15 cellular contexts compared by ENCODE assay signal in genomic region chr20:33298391-33298790, GRCh38. TPM values are rescaled to one million over a fixed set of nuclear protein-coding genes. Genes with fewer than 3 reads are reported as not detected.
DNase-seq lines count a peak whose midpoint lies in the region; ATAC-seq and TF ChIP-seq lines count a peak whose summit lies in the region.
"Had no signal": no experiment of that assay in that cellular context is flagged by ENCODE, and none has a peak within 500 bp of the region (broad histone marks: within the 10 kb centered on the region; RNA-seq: fewer than 3 reads in every experiment).

No MANE protein-coding gene starts in this region.

- POLR2A ChIA-PET in SK-N-SH (lab: Yijun Ruan, JAX), result no interaction called here

- TF ChIP-seq CTCF in SK-N-SH (IDR thresholded peaks at IDR 0.05) (no peak), foreskin keratinocyte (conservative IDR thresholded peaks at IDR 0.05) (no peak), ascending aorta (IDR thresholded peaks at IDR 0.05) (no peak)

- TF ChIP-seq RAD21 in SK-N-SH (IDR thresholded peaks at IDR 0.05; ENCODE audit: low read length), result no peak

- intact Hi-C loops in ascending aorta (cut with DNase I), result loop anchor here (10.0 kb wide), 1 partner anchor 394 kb away; no protein-coding TSS in a partner anchor

- TF ChIP-seq EP300 in SK-N-SH (IDR thresholded peaks at IDR 0.05; ENCODE audit: borderline replicate concordance in 1 of 2, low read depth in 1 of 2, low read length in 1 of 2), result no peak

- no peak overlapping the region for H3K9ac ChIP-seq in SK-N-SH

- WGBS in SK-N-SH (ENCODE audit: low lambda C conversion rate), result 45% methylated on average over 11 of the region's 11 CpGs

- CTCF ChIA-PET in SK-N-SH (lab: Yijun Ruan, JAX), result interaction anchor here (0.6 to 2.6 kb wide), 15 partner anchors 11 to 402 kb away, joined by 3 to 35 read pairs (median 5); no protein-coding TSS in a partner anchor

- H3K27ac ChIP-seq in SK-N-SH (ENCODE audit: low read depth in 2 of 2, low read length in 1 of 2), result no peak overlapping the region
- H3K27ac ChIP-seq in foreskin keratinocyte, result no peak overlapping the region
- no peak overlapping the region for H3K27ac ChIP-seq in ascending aorta

- H3K4me3 ChIP-seq in SK-N-SH (ENCODE audit: low read depth in 2 of 2, low read length in 1 of 2) (no peak overlapping the region; a peak in 1 of 4 replicates), ascending aorta (no peak overlapping the region)
- H3K4me3 ChIP-seq: HAP-1 had no signal

- H3K36me3 ChIP-seq in SK-N-SH (replicated peaks in 1 of 2; ENCODE audit: control insufficient read depth in 1 of 2, insufficient read depth in 2 of 2, low read length in 1 of 2) (no peaks in the 10 kb centered on the region), ascending aorta (no peaks in the 10 kb centered on the region)
- H3K36me3 ChIP-seq: HAP-1 had no signal

- H3K4me1 ChIP-seq in SK-N-SH (ENCODE audit: control insufficient read depth in 1 of 2, insufficient read depth in 2 of 2, low read depth in 1 of 2, low read length in 1 of 2), result no peaks in the 10 kb centered on the region
- H3K4me1 ChIP-seq in foreskin keratinocyte, result no peaks in the 10 kb centered on the region
- no peaks in the 10 kb centered on the region for H3K4me1 ChIP-seq in ascending aorta
- H3K4me1 ChIP-seq: HAP-1 had no signal

- ATAC-seq in SK-N-SH treated with all-trans-retinoic acid at 6 μM for 48 hours (peak; percentile 31; the same call in 2 of the 3 replicates), foreskin keratinocyte (peak; percentile 24)

- H3K9me2 ChIP-seq in SK-N-SH, result no peaks in the 10 kb centered on the region

- DNase-seq in SK-N-SH, result no peak
- DNase-seq in KBM-7, result peak; percentile 4
- DNase-seq in NCI-H69 (lab: John Stamatoyannopoulos, UW), result peak; percentile 49
- DNase-seq in foreskin keratinocyte, result no peak
- DNase-seq in ascending aorta (ENCODE audit: low spot score in 2 of 2), result no peak
- no peak for DNase-seq in activated CD4-positive, alpha-beta T cell treated with anti-CD3 and anti-CD28 coated beads, Interleukin-2, amount 50 U/mL, for 1 hour
- no peak for DNase-seq in superior temporal gyrus (ENCODE audit: extremely low spot score)

- H4K20me1 ChIP-seq in SK-N-SH (ENCODE audit: insufficient read depth), result no peaks in the 10 kb centered on the region

- in situ Hi-C loops in KBM-7 (cut with MboI; ENCODE audit: low pct_unique_long_range_greater_than_20kb, low sequenced_read_pairs), result no loop called here

- H2AFZ ChIP-seq in SK-N-SH (ENCODE audit: low read depth), result no peak overlapping the region

- H3F3A ChIP-seq in SK-N-SH (replicated peaks; ENCODE audit: insufficient read depth), result no peaks in the 10 kb centered on the region

- H3K4me2 ChIP-seq in SK-N-SH, result no peak overlapping the region

- H3K9me3 ChIP-seq in SK-N-SH, result no peaks in the 10 kb centered on the region
- no peaks in the 10 kb centered on the region for H3K9me3 ChIP-seq in ascending aorta
- H3K9me3 ChIP-seq: HAP-1 had no signal

- peaks cover 30% of the 10 kb centered on the region; the same call in 1 of the 2 replicates for H3K27me3 ChIP-seq in SK-N-SH (ENCODE audit: insufficient read depth)
- peaks cover 27% of the 10 kb centered on the region for H3K27me3 ChIP-seq in foreskin keratinocyte
- H3K27me3 ChIP-seq in ascending aorta, result no peaks in the 10 kb centered on the region

- no peaks in the 10 kb centered on the region for H3K79me2 ChIP-seq in SK-N-SH (ENCODE audit: insufficient read depth)

TF ChIP-seq in SK-N-SH treated with all-trans-retinoic acid at 6 μM for 48 hours, 23 proteins besides CTCF, POLR2A, EP300 and RAD21 (continues in another document):
- TF ChIP-seq PATZ1 (CRISPR knock-in tag; IDR thresholded peaks at IDR 0.05; ENCODE audit: borderline replicate concordance), result no peak
- no peak for TF ChIP-seq GLIS3 (CRISPR knock-in tag; IDR thresholded peaks at IDR 0.05)
- TF ChIP-seq POU6F1 (CRISPR knock-in tag; IDR thresholded peaks at IDR 0.05; ENCODE audit: borderline replicate concordance, low read depth), result no peak
- no peak for TF ChIP-seq RARB (CRISPR knock-in tag; IDR thresholded peaks at IDR 0.05)

TF ChIP-seq in SK-N-SH, 30 proteins besides CTCF, POLR2A, EP300 and RAD21:
- TF ChIP-seq FOSL2 (IDR thresholded peaks at IDR 0.05; ENCODE audit: borderline replicate concordance, low read depth), result no peak
- TF ChIP-seq RCOR1 (IDR thresholded peaks at IDR 0.05; ENCODE audit: low read length), result no peak
- TF ChIP-seq EZH2phosphoT487 (IDR thresholded peaks at IDR 0.05; ENCODE audit: borderline replicate concordance, low read depth), result no peak
- no peak for TF ChIP-seq ZBTB33 (IDR thresholded peaks at IDR 0.05; ENCODE audit: borderline replicate concordance, low read depth)
- TF ChIP-seq RXRA (IDR thresholded peaks at IDR 0.05; ENCODE audit: borderline replicate concordance, low read depth), result no peak
- no peak for TF ChIP-seq FOXJ3 (CRISPR knock-in tag; IDR thresholded peaks at IDR 0.05)
- TF ChIP-seq USF1 (IDR thresholded peaks at IDR 0.05; ENCODE audit: borderline replicate concordance, low read depth), result no peak
- TF ChIP-seq PBX3 (IDR thresholded peaks at IDR 0.05), result no peak
- TF ChIP-seq FOXM1 (IDR thresholded peaks at IDR 0.05; ENCODE audit: low read depth), result no peak
- TF ChIP-seq TAF1 (IDR thresholded peaks at IDR 0.05; ENCODE audit: borderline replicate concordance, low read depth, low read length), result no peak
- TF ChIP-seq TEAD4 (IDR thresholded peaks at IDR 0.05; ENCODE audit: borderline replicate concordance, insufficient read depth), result no peak
- no peak for TF ChIP-seq SMC3 (IDR thresholded peaks at IDR 0.05; ENCODE audit: low read depth, low read length)
- TF ChIP-seq GABPA (IDR thresholded peaks at IDR 0.05; ENCODE audit: low read depth), result no peak
- TF ChIP-seq MEF2A (IDR thresholded peaks at IDR 0.05; ENCODE audit: borderline replicate concordance, low read depth), result no peak
- TF ChIP-seq MAX (IDR thresholded peaks at IDR 0.05; ENCODE audit: low read depth), result no peak
- no peak for TF ChIP-seq GATA2 (CRISPR knock-in tag; IDR thresholded peaks at IDR 0.05)
- no peak for TF ChIP-seq POLR2AphosphoS5 (IDR thresholded peaks at IDR 0.05; ENCODE audit: low read depth, low read length)

RNA-seq across cellular contexts. Expression of gene BPIFB1, which starts 15.4 kb away (rescaled TPM):
- not detected in 2 replicates for polyA plus RNA-seq in SK-N-SH (2012; rRNA removed)
- polyA plus RNA-seq in SK-N-SH (2012; cell fraction: cytosol; rRNA removed), result not detected in 2 replicates
- polyA plus RNA-seq in SK-N-SH (2012; cell fraction: nucleus; rRNA removed), result not detected in 2 replicates
- total RNA-seq in foreskin keratinocyte, result not detected in 2 replicates
- not detected in 2 replicates for polyA plus RNA-seq in foreskin keratinocyte
- total RNA-seq in ascending aorta, result not detected
- total RNA-seq: CD8-positive, alpha-beta T cell; IMR-90; LHCN-M2; Right ventricle myocardium inferior had no signal
- polyA plus RNA-seq: AG04450, BJ, IMR-90 had no signal

Comparison
In these comparisons a context has a peak if more than half of its experiments do, and no peak if none do; other contexts are left out.
1. DNase-seq: peak in KBM-7 (single experiment) and NCI-H69 (single experiment); none in SK-N-SH (single experiment), foreskin keratinocyte (0 of 2), ascending aorta (0 of 2), activated CD4-positive, alpha-beta T cell treated with anti-CD3 and anti-CD28 coated beads, Interleukin-2, amount 50 U/mL, for 1 hour (single experiment) and superior temporal gyrus (single experiment).